In the genomic region with DNA sequence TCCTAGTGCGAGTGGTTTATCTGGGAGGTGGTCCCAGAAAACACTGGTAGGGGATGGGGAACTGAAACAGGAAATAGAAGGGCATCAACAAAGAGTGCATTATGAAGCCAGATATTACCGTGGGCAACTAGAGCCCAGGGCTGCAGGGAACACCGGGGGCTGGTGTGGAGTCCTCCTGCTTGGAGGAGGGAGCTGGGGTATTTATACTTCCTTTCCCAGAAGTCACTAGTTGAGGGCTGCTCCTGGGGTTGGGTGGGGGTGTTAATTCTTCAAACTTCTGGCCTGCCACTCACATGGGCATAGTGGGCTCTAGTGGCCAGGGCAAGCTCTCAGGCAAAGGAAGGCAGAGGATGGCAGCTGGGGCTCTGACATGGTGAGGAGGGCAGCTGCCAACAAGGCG, we compare ENCODE assay signal across 23 cellular contexts. TPM values are rescaled to one million over a fixed set of nuclear protein-coding genes. Genes with fewer than 3 reads are reported as not detected.
A peak's percentile ranks its signal among the peaks of the same experiment; 100 is the strongest.
DNase-seq lines count a peak whose midpoint lies in the region; ATAC-seq, FAIRE-seq and TF ChIP-seq lines count a peak whose summit lies in the region.
"Had no signal": no experiment of that assay in that cellular context is flagged by ENCODE, and none has a peak within 500 bp of the region (broad histone marks: within the 10 kb centered on the region; RNA-seq: fewer than 3 reads in every experiment).

No MANE protein-coding gene starts in this region.

- no peak overlapping the region for H3K4me3 Mint-ChIP-seq in activated CD4-positive, alpha-beta memory T cell treated with anti-CD3 and anti-CD28 coated beads for 36 hours
- H3K4me3 Mint-ChIP-seq in activated CD4-positive, alpha-beta memory T cell treated with anti-CD3 and anti-CD28 coated beads, Interleukin-2, amount 10 ng/mL, durations not matched to agents 7 days and 5 days: no peak overlapping the region
- no peak overlapping the region for H3K4me3 Mint-ChIP-seq in T-helper 17 cell
- H3K4me3 Mint-ChIP-seq in naive thymus-derived CD8-positive, alpha-beta T cell: no peak overlapping the region
- H3K4me3 Mint-ChIP-seq: CD8-positive, alpha-beta memory T cell had no signal

- no peak for FAIRE-seq in small intestine (lab: Jason Lieb, UNC)
- FAIRE-seq: HTR-8/SVneo had no signal

- CTCF ChIA-PET in activated CD4-positive, alpha-beta memory T cell treated with anti-CD3 and anti-CD28 coated beads for 36 hours (lab: Charles Lee): no interaction called here
- CTCF ChIA-PET in activated CD4-positive, alpha-beta memory T cell treated with anti-CD3 and anti-CD28 coated beads, Interleukin-2, amount 10 ng/mL, durations not matched to agents 7 days and 5 days (lab: Charles Lee): interaction anchor here (1.0 to 2.1 kb wide), 2 partner anchors 11 to 55 kb away, joined by 3 to 5 read pairs; no protein-coding TSS in a partner anchor
- CTCF ChIA-PET in GM10248 (lab: Yijun Ruan, JAX): interaction anchor here (1.1 to 1.7 kb wide), 3 partner anchors 13 to 24 kb away, joined by 3 to 4 read pairs (median 3); no protein-coding TSS in a partner anchor

- no peak overlapping the region for H3K27ac ChIP-seq in small intestine (ENCODE audit: low read depth in 1 of 2, low read length in 1 of 2)

- H3K27ac Mint-ChIP-seq in activated CD4-positive, alpha-beta memory T cell treated with anti-CD3 and anti-CD28 coated beads for 36 hours: peak overlapping the region; percentile 23
- H3K27ac Mint-ChIP-seq in activated CD4-positive, alpha-beta memory T cell treated with anti-CD3 and anti-CD28 coated beads, Interleukin-2, amount 10 ng/mL, durations not matched to agents 7 days and 5 days: no peak overlapping the region
- peak overlapping the region; percentile 39 for H3K27ac Mint-ChIP-seq in T-helper 17 cell
- peak overlapping the region in 7 of 10 donors; percentile 10 to 82 (median 56) for H3K27ac Mint-ChIP-seq in naive thymus-derived CD8-positive, alpha-beta T cell

- H3K9me3 Mint-ChIP-seq in activated CD4-positive, alpha-beta memory T cell treated with anti-CD3 and anti-CD28 coated beads for 36 hours: no peaks in the 10 kb centered on the region
- H3K9me3 Mint-ChIP-seq in activated CD4-positive, alpha-beta memory T cell treated with anti-CD3 and anti-CD28 coated beads, Interleukin-2, amount 10 ng/mL, durations not matched to agents 7 days and 5 days: no peaks in the 10 kb centered on the region
- no peaks in the 10 kb centered on the region for H3K9me3 Mint-ChIP-seq in naive thymus-derived CD8-positive, alpha-beta T cell
- H3K9me3 Mint-ChIP-seq: CD8-positive, alpha-beta memory T cell had no signal

- H3K27me3 Mint-ChIP-seq in activated CD4-positive, alpha-beta memory T cell treated with anti-CD3 and anti-CD28 coated beads for 36 hours: no peaks in the 10 kb centered on the region
- H3K27me3 Mint-ChIP-seq in activated CD4-positive, alpha-beta memory T cell treated with anti-CD3 and anti-CD28 coated beads, Interleukin-2, amount 10 ng/mL, durations not matched to agents 7 days and 5 days: no peaks in the 10 kb centered on the region
- no peaks in the 10 kb centered on the region for H3K27me3 Mint-ChIP-seq in T-helper 17 cell
- no peaks in the 10 kb centered on the region for H3K27me3 Mint-ChIP-seq in naive thymus-derived CD8-positive, alpha-beta T cell

- H3K4me3 ChIP-seq in small intestine (ENCODE audit: low read depth in 1 of 2, low read length in 2 of 2): no peak overlapping the region
- H3K4me3 ChIP-seq: MG63 had no signal

- no peaks in the 10 kb centered on the region for H3K4me1 ChIP-seq in small intestine (ENCODE audit: control insufficient read depth in 2 of 2, insufficient read depth in 1 of 2, low read depth in 1 of 2, low read length in 1 of 2)
- H3K4me1 ChIP-seq: BE2C had no signal

- WGBS in small intestine, 3 donors: 66 to 75% (median 74%) methylated on average over 4 of the region's 4 CpGs

- intact Hi-C loops in activated CD4-positive, alpha-beta memory T cell treated with anti-CD3 and anti-CD28 coated beads for 36 hours (cut with micrococcal nuclease): no loop called here

- H3K4me1 Mint-ChIP-seq in activated CD4-positive, alpha-beta memory T cell treated with anti-CD3 and anti-CD28 coated beads for 36 hours (ENCODE audit: low read depth): peaks cover 8% of the 10 kb centered on the region
- peaks cover 4% of the 10 kb centered on the region for H3K4me1 Mint-ChIP-seq in activated CD4-positive, alpha-beta memory T cell treated with anti-CD3 and anti-CD28 coated beads, Interleukin-2, amount 10 ng/mL, durations not matched to agents 7 days and 5 days
- peaks cover 9% of the 10 kb centered on the region for H3K4me1 Mint-ChIP-seq in T-helper 17 cell
- peaks cover 7 to 30% (median 17%) of the 10 kb centered on the region in 4 donors for H3K4me1 Mint-ChIP-seq in naive thymus-derived CD8-positive, alpha-beta T cell

- no peaks in the 10 kb centered on the region for H3K27me3 ChIP-seq in small intestine (ENCODE audit: control insufficient read depth in 2 of 2, insufficient read depth in 2 of 2, low read length in 2 of 2)
- H3K27me3 ChIP-seq: MG63 had no signal

- no peaks in the 10 kb centered on the region for H3K36me3 ChIP-seq in small intestine (ENCODE audit: control insufficient read depth in 2 of 2, insufficient read depth in 2 of 2, low read length in 2 of 2)
- H3K36me3 ChIP-seq: BE2C, MG63 had no signal

- POLR2A ChIA-PET in activated CD4-positive, alpha-beta memory T cell treated with anti-CD3 and anti-CD28 coated beads for 36 hours (lab: Charles Lee): no interaction called here
- POLR2A ChIA-PET in activated CD4-positive, alpha-beta memory T cell treated with anti-CD3 and anti-CD28 coated beads, Interleukin-2, amount 10 ng/mL, durations not matched to agents 7 days and 5 days (lab: Charles Lee): interaction anchor here (0.8 to 2.9 kb wide), 4 partner anchors 8 to 74 kb away, joined by 3 to 11 read pairs (median 4); partner anchors contain the start of gene RABEP2
- POLR2A ChIA-PET in GM10248 (lab: Yijun Ruan, JAX): interaction anchor here (0.6 kb wide), 1 partner anchor 176 kb away, joined by 4 read pairs; no protein-coding TSS in a partner anchor
- POLR2A ChIA-PET in naive thymus-derived CD8-positive, alpha-beta T cell (lab: Charles Lee): interaction anchor here (0.6 to 23.0 kb wide), 4 partner anchors 14 to 816 kb away, joined by 3 to 494 read pairs (median 4); partner anchors contain the start of gene LAT

- H3K9me3 ChIP-seq in T-helper 17 cell (ENCODE audit: control insufficient read depth, low read length, poor library complexity, severe bottlenecking) (no peaks in the 10 kb centered on the region), small intestine (ENCODE audit: control insufficient read depth, low read depth) (no peaks in the 10 kb centered on the region)
- H3K9me3 ChIP-seq: BE2C, MG63 had no signal

- TF ChIP-seq CTCF in GM10248 (IDR thresholded peaks at IDR 0.05; ENCODE audit: control extremely low read depth, extremely low read depth, low read depth, missing control alignments): no peak

- DNase-seq in activated CD4-positive, alpha-beta memory T cell treated with anti-CD3 and anti-CD28 coated beads for 36 hours: no peak
- no peak for DNase-seq in activated CD4-positive, alpha-beta memory T cell treated with anti-CD3 and anti-CD28 coated beads, Interleukin-2, amount 10 ng/mL, durations not matched to agents 7 days and 5 days
- DNase-seq in GM10248 (ENCODE audit: extremely low spot score) (peak; percentile 1), T-helper 17 cell (no peak), NCI-H1930 (lab: John Stamatoyannopoulos, UW) (no peak), small intestine (no peak)
- DNase-seq in naive thymus-derived CD8-positive, alpha-beta T cell: no peak
- DNase-seq: 8988T; BE2C; CD8-positive, alpha-beta memory T cell; DMS53; EL; IMR-90; Karpas-422; MG63; NCI-H1092 treated with DMSO at 0.1 percent for 48 hours; NCI-H2081 treated with DMSO at 0.1 percent for 48 hours; NCI-H446 treated with DMSO at 0.1 percent for 48 hours; PC-3; RPMI8226; SHP77 treated with DMSO at 0.1 percent for 48 hours had no signal

- ATAC-seq in T-helper 17 cell: no peak
- ATAC-seq in naive thymus-derived CD8-positive, alpha-beta T cell: no peak
- ATAC-seq in HG02588 (IDR thresholded peaks at IDR 0.05; ENCODE audit: unreplicated experiment): no peak
- ATAC-seq: PC-3 had no signal

- H3K36me3 Mint-ChIP-seq in activated CD4-positive, alpha-beta memory T cell treated with anti-CD3 and anti-CD28 coated beads for 36 hours: no peaks in the 10 kb centered on the region
- H3K36me3 Mint-ChIP-seq in activated CD4-positive, alpha-beta memory T cell treated with anti-CD3 and anti-CD28 coated beads, Interleukin-2, amount 10 ng/mL, durations not matched to agents 7 days and 5 days (ENCODE audit: low read depth): no peaks in the 10 kb centered on the region
- no peaks in the 10 kb centered on the region for H3K36me3 Mint-ChIP-seq in T-helper 17 cell (ENCODE audit: low read depth)
- H3K36me3 Mint-ChIP-seq in naive thymus-derived CD8-positive, alpha-beta T cell: no peaks in the 10 kb centered on the region
- H3K36me3 Mint-ChIP-seq: CD8-positive, alpha-beta memory T cell had no signal

RNA-seq across cellular contexts. Expression of gene LAT, which starts 14.7 kb away (rescaled TPM):
- total RNA-seq in activated CD4-positive, alpha-beta memory T cell treated with anti-CD3 and anti-CD28 coated beads for 36 hours: 100 to 1,000 TPM; 250 to 276 TPM
- 100 to 1,000 TPM; 333 to 341 TPM for total RNA-seq in activated CD4-positive, alpha-beta memory T cell treated with anti-CD3 and anti-CD28 coated beads, Interleukin-2, amount 10 ng/mL, durations not matched to agents 7 days and 5 days
- 100 to 1,000 TPM; 191 to 193 TPM for total RNA-seq in T-helper 17 cell
- total RNA-seq in naive thymus-derived CD8-positive, alpha-beta T cell: 100 to 1,000 TPM; 352 to 353 TPM
- 100 to 1,000 TPM; 255 to 308 (median 288) TPM for polyA plus RNA-seq in naive thymus-derived CD8-positive, alpha-beta T cell
- 10 to 100 TPM in 2 of 3 donors, 1 to 10 TPM in 1; 7.5 to 19.2 (median 13.2) TPM for polyA plus RNA-seq in small intestine

RNA-seq across cellular contexts. Expression of gene SPNS1, which starts 25.0 kb away (rescaled TPM):
- total RNA-seq in activated CD4-positive, alpha-beta memory T cell treated with anti-CD3 and anti-CD28 coated beads for 36 hours: 10 to 100 TPM; 11.3 to 12.0 TPM
- 10 to 100 TPM; 20.6 to 24.7 TPM for total RNA-seq in activated CD4-positive, alpha-beta memory T cell treated with anti-CD3 and anti-CD28 coated beads, Interleukin-2, amount 10 ng/mL, durations not matched to agents 7 days and 5 days
- total RNA-seq in T-helper 17 cell: 10 to 100 TPM; 24.4 to 28.1 TPM
- 10 to 100 TPM; 38.1 to 45.0 TPM for total RNA-seq in naive thymus-derived CD8-positive, alpha-beta T cell
- polyA plus RNA-seq in naive thymus-derived CD8-positive, alpha-beta T cell: 10 to 100 TPM; 12.7 to 29.7 (median 24.9) TPM
- 10 to 100 TPM; 41.7 to 65.1 (median 53.0) TPM for polyA plus RNA-seq in small intestine

RNA-seq across cellular contexts. Expression of gene NFATC2IP, which starts 48.8 kb away (rescaled TPM):
- 10 to 100 TPM; 57.7 to 64.6 TPM for total RNA-seq in activated CD4-positive, alpha-beta memory T cell treated with anti-CD3 and anti-CD28 coated beads for 36 hours
- total RNA-seq in activated CD4-positive, alpha-beta memory T cell treated with anti-CD3 and anti-CD28 coated beads, Interleukin-2, amount 10 ng/mL, durations not matched to agents 7 days and 5 days: 10 to 100 TPM; 96.7 TPM
- total RNA-seq in T-helper 17 cell: 10 to 100 TPM; 67.7 to 70.9 TPM
- total RNA-seq in naive thymus-derived CD8-positive, alpha-beta T cell: 100 to 1,000 TPM; 112 to 116 TPM
- 10 to 100 TPM; 22.8 to 30.2 (median 28.7) TPM for polyA plus RNA-seq in naive thymus-derived CD8-positive, alpha-beta T cell
- polyA plus RNA-seq in small intestine: 10 to 100 TPM; 16.5 to 23.3 (median 21.7) TPM
